1 cellular context compared by ENCODE assay signal in the genomic region with DNA sequence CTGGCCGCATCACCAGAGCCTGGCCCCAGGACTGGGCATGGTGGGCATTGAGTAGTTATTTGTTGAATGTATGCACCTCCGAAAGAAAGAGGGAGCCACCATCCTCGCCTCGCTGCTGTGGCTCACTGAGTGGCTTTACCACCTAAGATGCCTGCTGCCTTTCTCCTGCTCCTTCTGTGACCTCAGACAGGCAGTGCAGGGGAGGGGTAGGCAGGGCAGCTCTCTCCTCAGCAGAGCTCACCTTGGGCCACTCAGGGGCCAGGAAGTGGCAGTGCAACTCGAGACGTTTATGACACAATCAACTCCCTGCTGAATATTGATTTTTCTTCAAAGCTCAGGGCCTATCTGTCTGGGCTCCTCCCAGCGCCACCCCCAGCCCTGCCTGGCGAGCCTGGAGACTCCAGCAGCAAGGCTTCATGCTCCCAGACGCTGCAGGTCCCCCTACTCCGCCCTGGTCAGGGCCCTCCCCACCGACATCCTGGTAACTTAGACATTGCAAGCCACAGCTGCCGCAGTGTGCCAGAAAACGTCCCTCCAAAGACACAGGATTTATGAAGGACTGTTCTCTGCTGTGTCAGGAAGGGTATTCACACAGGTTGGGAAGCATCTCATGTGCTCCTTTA.
TF ChIP-seq lines count a peak whose summit lies in the region.

No MANE protein-coding gene starts in this region.

TF ChIP-seq in HepG2, 621 proteins besides CTCF, POLR2A, EP300 and RAD21 (continued from another document and continues in another):
- TF ChIP-seq, protein P1, sequence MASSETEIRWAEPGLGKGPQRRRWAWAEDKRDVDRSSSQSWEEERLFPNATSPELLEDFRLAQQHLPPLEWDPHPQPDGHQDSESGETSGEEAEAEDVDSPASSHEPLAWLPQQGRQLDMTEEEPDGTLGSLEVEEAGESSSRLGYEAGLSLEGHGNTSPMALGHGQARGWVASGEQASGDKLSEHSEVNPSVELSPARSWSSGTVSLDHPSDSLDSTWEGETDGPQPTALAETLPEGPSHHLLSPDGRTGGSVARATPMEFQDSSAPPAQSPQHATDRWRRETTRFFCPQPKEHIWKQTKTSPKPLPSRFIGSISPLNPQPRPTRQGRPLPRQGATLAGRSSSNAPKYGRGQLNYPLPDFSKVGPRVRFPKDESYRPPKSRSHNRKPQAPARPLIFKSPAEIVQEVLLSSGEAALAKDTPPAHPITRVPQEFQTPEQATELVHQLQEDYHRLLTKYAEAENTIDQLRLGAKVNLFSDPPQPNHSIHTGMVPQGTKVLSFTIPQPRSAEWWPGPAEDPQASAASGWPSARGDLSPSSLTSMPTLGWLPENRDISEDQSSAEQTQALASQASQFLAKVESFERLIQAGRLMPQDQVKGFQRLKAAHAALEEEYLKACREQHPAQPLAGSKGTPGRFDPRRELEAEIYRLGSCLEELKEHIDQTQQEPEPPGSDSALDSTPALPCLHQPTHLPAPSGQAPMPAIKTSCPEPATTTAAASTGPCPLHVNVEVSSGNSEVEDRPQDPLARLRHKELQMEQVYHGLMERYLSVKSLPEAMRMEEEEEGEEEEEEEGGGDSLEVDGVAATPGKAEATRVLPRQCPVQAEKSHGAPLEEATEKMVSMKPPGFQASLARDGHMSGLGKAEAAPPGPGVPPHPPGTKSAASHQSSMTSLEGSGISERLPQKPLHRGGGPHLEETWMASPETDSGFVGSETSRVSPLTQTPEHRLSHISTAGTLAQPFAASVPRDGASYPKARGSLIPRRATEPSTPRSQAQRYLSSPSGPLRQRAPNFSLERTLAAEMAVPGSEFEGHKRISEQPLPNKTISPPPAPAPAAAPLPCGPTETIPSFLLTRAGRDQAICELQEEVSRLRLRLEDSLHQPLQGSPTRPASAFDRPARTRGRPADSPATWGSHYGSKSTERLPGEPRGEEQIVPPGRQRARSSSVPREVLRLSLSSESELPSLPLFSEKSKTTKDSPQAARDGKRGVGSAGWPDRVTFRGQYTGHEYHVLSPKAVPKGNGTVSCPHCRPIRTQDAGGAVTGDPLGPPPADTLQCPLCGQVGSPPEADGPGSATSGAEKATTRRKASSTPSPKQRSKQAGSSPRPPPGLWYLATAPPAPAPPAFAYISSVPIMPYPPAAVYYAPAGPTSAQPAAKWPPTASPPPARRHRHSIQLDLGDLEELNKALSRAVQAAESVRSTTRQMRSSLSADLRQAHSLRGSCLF (CRISPR knock-in tag; IDR thresholded peaks at IDR 0.05; ENCODE audit: borderline replicate concordance): no peak
- TF ChIP-seq NFKB2 (CRISPR knock-in tag; IDR thresholded peaks at IDR 0.05; ENCODE audit: borderline replicate concordance) (no peak), STAG1 (CRISPR knock-in tag; IDR thresholded peaks at IDR 0.05) (0 out of 2 replicates have a peak, but pooled peaks have one; percentile 6), ZNF17 (CRISPR knock-in tag; IDR thresholded peaks at IDR 0.05) (no peak), SIX1 (CRISPR knock-in tag; IDR thresholded peaks at IDR 0.05; ENCODE audit: borderline replicate concordance) (peak; percentile 71; the same call in 1 of the 2 replicates), MAF1 (CRISPR knock-in tag; IDR thresholded peaks at IDR 0.05; ENCODE audit: borderline replicate concordance) (no peak), ZNF224 (CRISPR knock-in tag; IDR thresholded peaks at IDR 0.05) (no peak), ERF (CRISPR knock-in tag; IDR thresholded peaks at IDR 0.05) (0 out of 2 replicates have a peak, but pooled peaks have one; percentile 22), HNRNPLL (IDR thresholded peaks at IDR 0.05; ENCODE audit: low read depth, low read length, poor library complexity, severe bottlenecking) (no peak), ETV5 (CRISPR knock-in tag; IDR thresholded peaks at IDR 0.05; ENCODE audit: borderline replicate concordance) (peak; percentile 61; the same call in 1 of the 2 replicates), FOXK1 (CRISPR knock-in tag; IDR thresholded peaks at IDR 0.05; ENCODE audit: borderline replicate concordance, low read depth) (peak; percentile 53; the same call in 1 of the 2 replicates), ELF1 (CRISPR knock-in tag; IDR thresholded peaks at IDR 0.05) (peak; percentile 52; the same call in 1 of the 2 replicates), MIXL1 (CRISPR knock-in tag; IDR thresholded peaks at IDR 0.05) (no peak), ZNF850 (CRISPR knock-in tag; conservative IDR thresholded peaks at IDR 0.05) (no peak), GFI1 (CRISPR knock-in tag; IDR thresholded peaks at IDR 0.05; ENCODE audit: borderline replicate concordance) (peak; percentile 55; the same call in 1 of the 2 replicates), KDM4B (CRISPR knock-in tag; IDR thresholded peaks at IDR 0.05) (no peak), HDAC2 (CRISPR knock-in tag; IDR thresholded peaks at IDR 0.05) (peak; percentile 65), FOSL2 (CRISPR knock-in tag; IDR thresholded peaks at IDR 0.05) (peak; percentile 80), REXO4 (CRISPR knock-in tag; IDR thresholded peaks at IDR 0.05; ENCODE audit: borderline replicate concordance) (no peak), GABPB1 (CRISPR knock-in tag; IDR thresholded peaks at IDR 0.05) (peak; percentile 56), SMYD3 (CRISPR knock-in tag; IDR thresholded peaks at IDR 0.05) (no peak), ZNF260 (CRISPR knock-in tag; IDR thresholded peaks at IDR 0.05; ENCODE audit: borderline replicate concordance, low read depth) (no peak), ZNF780A (CRISPR knock-in tag; IDR thresholded peaks at IDR 0.05) (no peak)
- TF ChIP-seq, protein P2, sequence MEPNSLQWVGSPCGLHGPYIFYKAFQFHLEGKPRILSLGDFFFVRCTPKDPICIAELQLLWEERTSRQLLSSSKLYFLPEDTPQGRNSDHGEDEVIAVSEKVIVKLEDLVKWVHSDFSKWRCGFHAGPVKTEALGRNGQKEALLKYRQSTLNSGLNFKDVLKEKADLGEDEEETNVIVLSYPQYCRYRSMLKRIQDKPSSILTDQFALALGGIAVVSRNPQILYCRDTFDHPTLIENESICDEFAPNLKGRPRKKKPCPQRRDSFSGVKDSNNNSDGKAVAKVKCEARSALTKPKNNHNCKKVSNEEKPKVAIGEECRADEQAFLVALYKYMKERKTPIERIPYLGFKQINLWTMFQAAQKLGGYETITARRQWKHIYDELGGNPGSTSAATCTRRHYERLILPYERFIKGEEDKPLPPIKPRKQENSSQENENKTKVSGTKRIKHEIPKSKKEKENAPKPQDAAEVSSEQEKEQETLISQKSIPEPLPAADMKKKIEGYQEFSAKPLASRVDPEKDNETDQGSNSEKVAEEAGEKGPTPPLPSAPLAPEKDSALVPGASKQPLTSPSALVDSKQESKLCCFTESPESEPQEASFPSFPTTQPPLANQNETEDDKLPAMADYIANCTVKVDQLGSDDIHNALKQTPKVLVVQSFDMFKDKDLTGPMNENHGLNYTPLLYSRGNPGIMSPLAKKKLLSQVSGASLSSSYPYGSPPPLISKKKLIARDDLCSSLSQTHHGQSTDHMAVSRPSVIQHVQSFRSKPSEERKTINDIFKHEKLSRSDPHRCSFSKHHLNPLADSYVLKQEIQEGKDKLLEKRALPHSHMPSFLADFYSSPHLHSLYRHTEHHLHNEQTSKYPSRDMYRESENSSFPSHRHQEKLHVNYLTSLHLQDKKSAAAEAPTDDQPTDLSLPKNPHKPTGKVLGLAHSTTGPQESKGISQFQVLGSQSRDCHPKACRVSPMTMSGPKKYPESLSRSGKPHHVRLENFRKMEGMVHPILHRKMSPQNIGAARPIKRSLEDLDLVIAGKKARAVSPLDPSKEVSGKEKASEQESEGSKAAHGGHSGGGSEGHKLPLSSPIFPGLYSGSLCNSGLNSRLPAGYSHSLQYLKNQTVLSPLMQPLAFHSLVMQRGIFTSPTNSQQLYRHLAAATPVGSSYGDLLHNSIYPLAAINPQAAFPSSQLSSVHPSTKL (CRISPR knock-in tag; IDR thresholded peaks at IDR 0.05): peak; percentile 78
- TF ChIP-seq, protein P3, sequence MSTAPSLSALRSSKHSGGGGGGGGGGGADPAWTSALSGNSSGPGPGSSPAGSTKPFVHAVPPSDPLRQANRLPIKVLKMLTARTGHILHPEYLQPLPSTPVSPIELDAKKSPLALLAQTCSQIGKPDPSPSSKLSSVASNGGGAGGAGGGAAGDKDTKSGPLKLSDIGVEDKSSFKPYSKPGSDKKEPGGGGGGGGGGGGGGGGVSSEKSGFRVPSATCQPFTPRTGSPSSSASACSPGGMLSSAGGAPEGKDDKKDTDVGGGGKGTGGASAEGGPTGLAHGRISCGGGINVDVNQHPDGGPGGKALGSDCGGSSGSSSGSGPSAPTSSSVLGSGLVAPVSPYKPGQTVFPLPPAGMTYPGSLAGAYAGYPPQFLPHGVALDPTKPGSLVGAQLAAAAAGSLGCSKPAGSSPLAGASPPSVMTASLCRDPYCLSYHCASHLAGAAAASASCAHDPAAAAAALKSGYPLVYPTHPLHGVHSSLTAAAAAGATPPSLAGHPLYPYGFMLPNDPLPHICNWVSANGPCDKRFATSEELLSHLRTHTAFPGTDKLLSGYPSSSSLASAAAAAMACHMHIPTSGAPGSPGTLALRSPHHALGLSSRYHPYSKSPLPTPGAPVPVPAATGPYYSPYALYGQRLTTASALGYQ (CRISPR knock-in tag; IDR thresholded peaks at IDR 0.05): no peak
- TF ChIP-seq, protein P4, sequence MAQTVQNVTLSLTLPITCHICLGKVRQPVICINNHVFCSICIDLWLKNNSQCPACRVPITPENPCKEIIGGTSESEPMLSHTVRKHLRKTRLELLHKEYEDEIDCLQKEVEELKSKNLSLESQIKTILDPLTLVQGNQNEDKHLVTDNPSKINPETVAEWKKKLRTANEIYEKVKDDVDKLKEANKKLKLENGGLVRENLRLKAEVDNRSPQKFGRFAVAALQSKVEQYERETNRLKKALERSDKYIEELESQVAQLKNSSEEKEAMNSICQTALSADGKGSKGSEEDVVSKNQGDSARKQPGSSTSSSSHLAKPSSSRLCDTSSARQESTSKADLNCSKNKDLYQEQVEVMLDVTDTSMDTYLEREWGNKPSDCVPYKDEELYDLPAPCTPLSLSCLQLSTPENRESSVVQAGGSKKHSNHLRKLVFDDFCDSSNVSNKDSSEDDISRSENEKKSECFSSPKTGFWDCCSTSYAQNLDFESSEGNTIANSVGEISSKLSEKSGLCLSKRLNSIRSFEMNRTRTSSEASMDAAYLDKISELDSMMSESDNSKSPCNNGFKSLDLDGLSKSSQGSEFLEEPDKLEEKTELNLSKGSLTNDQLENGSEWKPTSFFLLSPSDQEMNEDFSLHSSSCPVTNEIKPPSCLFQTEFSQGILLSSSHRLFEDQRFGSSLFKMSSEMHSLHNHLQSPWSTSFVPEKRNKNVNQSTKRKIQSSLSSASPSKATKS (CRISPR knock-in tag; IDR thresholded peaks at IDR 0.05): no peak
- TF ChIP-seq, protein P5, sequence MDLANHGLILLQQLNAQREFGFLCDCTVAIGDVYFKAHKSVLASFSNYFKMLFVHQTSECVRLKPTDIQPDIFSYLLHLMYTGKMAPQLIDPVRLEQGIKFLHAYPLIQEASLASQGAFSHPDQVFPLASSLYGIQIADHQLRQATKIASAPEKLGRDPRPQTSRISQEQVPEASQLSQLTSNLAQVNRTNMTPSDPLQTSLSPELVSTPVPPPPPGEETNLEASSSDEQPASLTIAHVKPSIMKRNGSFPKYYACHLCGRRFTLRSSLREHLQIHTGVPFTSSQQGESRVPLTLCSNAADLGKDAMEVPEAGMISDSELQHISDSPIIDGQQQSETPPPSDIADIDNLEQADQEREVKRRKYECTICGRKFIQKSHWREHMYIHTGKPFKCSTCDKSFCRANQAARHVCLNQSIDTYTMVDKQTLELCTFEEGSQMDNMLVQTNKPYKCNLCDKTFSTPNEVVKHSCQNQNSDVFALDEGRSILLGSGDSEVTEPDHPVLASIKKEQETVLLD (CRISPR knock-in tag; IDR thresholded peaks at IDR 0.05; ENCODE audit: low read depth): no peak
- TF ChIP-seq, protein P6, sequence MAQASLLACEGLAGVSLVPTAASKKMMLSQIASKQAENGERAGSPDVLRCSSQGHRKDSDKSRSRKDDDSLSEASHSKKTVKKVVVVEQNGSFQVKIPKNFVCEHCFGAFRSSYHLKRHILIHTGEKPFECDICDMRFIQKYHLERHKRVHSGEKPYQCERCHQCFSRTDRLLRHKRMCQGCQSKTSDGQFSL (CRISPR knock-in tag; IDR thresholded peaks at IDR 0.05): no peak
- TF ChIP-seq, protein P7, sequence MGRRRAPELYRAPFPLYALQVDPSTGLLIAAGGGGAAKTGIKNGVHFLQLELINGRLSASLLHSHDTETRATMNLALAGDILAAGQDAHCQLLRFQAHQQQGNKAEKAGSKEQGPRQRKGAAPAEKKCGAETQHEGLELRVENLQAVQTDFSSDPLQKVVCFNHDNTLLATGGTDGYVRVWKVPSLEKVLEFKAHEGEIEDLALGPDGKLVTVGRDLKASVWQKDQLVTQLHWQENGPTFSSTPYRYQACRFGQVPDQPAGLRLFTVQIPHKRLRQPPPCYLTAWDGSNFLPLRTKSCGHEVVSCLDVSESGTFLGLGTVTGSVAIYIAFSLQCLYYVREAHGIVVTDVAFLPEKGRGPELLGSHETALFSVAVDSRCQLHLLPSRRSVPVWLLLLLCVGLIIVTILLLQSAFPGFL (CRISPR knock-in tag; IDR thresholded peaks at IDR 0.05): no peak
- TF ChIP-seq, protein P8, sequence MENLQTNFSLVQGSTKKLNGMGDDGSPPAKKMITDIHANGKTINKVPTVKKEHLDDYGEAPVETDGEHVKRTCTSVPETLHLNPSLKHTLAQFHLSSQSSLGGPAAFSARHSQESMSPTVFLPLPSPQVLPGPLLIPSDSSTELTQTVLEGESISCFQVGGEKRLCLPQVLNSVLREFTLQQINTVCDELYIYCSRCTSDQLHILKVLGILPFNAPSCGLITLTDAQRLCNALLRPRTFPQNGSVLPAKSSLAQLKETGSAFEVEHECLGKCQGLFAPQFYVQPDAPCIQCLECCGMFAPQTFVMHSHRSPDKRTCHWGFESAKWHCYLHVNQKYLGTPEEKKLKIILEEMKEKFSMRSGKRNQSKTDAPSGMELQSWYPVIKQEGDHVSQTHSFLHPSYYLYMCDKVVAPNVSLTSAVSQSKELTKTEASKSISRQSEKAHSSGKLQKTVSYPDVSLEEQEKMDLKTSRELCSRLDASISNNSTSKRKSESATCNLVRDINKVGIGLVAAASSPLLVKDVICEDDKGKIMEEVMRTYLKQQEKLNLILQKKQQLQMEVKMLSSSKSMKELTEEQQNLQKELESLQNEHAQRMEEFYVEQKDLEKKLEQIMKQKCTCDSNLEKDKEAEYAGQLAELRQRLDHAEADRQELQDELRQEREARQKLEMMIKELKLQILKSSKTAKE (CRISPR knock-in tag; IDR thresholded peaks at IDR 0.05; ENCODE audit: borderline replicate concordance): peak; percentile 89
- TF ChIP-seq, protein P9, sequence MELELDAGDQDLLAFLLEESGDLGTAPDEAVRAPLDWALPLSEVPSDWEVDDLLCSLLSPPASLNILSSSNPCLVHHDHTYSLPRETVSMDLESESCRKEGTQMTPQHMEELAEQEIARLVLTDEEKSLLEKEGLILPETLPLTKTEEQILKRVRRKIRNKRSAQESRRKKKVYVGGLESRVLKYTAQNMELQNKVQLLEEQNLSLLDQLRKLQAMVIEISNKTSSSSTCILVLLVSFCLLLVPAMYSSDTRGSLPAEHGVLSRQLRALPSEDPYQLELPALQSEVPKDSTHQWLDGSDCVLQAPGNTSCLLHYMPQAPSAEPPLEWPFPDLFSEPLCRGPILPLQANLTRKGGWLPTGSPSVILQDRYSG (CRISPR knock-in tag; IDR thresholded peaks at IDR 0.05): no peak
- TF ChIP-seq, protein P10, sequence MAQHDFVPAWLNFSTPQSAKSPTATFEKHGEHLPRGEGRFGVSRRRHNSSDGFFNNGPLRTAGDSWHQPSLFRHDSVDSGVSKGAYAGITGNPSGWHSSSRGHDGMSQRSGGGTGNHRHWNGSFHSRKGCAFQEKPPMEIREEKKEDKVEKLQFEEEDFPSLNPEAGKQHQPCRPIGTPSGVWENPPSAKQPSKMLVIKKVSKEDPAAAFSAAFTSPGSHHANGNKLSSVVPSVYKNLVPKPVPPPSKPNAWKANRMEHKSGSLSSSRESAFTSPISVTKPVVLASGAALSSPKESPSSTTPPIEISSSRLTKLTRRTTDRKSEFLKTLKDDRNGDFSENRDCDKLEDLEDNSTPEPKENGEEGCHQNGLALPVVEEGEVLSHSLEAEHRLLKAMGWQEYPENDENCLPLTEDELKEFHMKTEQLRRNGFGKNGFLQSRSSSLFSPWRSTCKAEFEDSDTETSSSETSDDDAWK (CRISPR knock-in tag; IDR thresholded peaks at IDR 0.05): no peak
